In genomic region chr5:150361301-150361700, GRCh38 we compare ENCODE assay signal across 16 cellular contexts. TPM values are rescaled to one million over a fixed set of nuclear protein-coding genes. Genes with fewer than 3 reads are reported as not detected.
DNase-seq lines count a peak whose midpoint lies in the region; ATAC-seq and TF ChIP-seq lines count a peak whose summit lies in the region.
"Had no signal": no experiment of that assay in that cellular context is flagged by ENCODE, and none has a peak within 500 bp of the region (broad histone marks: within the 10 kb centered on the region; RNA-seq: fewer than 3 reads in every experiment).

No MANE protein-coding gene starts in this region.

- peak overlapping the region; percentile 85 for H3K4me2 ChIP-seq in Karpas-422 (ENCODE audit: low read depth, low read length, poor library complexity, severe bottlenecking)
- no peak overlapping the region for H3K4me2 ChIP-seq in neuronal stem cell (ENCODE audit: insufficient read depth, low read length, poor library complexity, severe bottlenecking)

- 88% methylated on average over 1 of the region's 1 CpG for WGBS in right lobe of liver (ENCODE audit: insufficient coverage, low coverage, low lambda C conversion rate, missing lambda C conversion rate)
- no CpG with 5 or more reads among the region's 1 CpG for WGBS in neuronal stem cell (ENCODE audit: extremely low coverage in 2 of 2, insufficient read length in 2 of 2, insufficient replicate concordance in 1 of 2), 2 donors

- H3K18ac ChIP-seq in neuronal stem cell (ENCODE audit: low read length) = no peak overlapping the region

- H3K36me3 ChIP-seq in Karpas-422 (ENCODE audit: insufficient read depth, low read length) = peaks cover 47% of the 10 kb centered on the region; the same call in 1 of the 2 replicates
- H3K36me3 ChIP-seq in upper lobe of right lung = peaks cover 55% of the 10 kb centered on the region
- peaks cover 0 to 49% (median 10%) of the 10 kb centered on the region in 4 donors for H3K36me3 ChIP-seq in right lobe of liver
- H3K36me3 ChIP-seq in neuronal stem cell (replicated peaks in 1 of 2; ENCODE audit: control insufficient read depth in 2 of 2, insufficient read depth in 2 of 2, low read length in 2 of 2) = peaks cover 34 to 71% of the 10 kb centered on the region in 2 donors

- peak overlapping the region; percentile 76 for H3K27ac ChIP-seq in Karpas-422 (ENCODE audit: low read length)
- H3K27ac ChIP-seq in upper lobe of right lung = no peak overlapping the region
- no peak overlapping the region for H3K27ac ChIP-seq in right lobe of liver
- H3K27ac ChIP-seq in neuronal stem cell (replicated peaks; ENCODE audit: low read length) = no peak overlapping the region
- H3K27ac ChIP-seq: brain microvascular endothelial cell, dorsolateral prefrontal cortex, parathyroid adenoma, VCaP had no signal

- H3K9ac ChIP-seq in Karpas-422 (ENCODE audit: low read length) = peak overlapping the region; percentile 52; the same call in 1 of the 2 replicates
- no peak overlapping the region for H3K9ac ChIP-seq in neuronal stem cell (ENCODE audit: low read depth, low read length, poor library complexity)
- H3K9ac ChIP-seq: parathyroid adenoma had no signal

- DNase-seq in GM12864 (ENCODE audit: low read depth) (peak; percentile 70), Karpas-422 (peak; percentile 81), upper lobe of right lung (no peak), right lobe of liver (no peak), neuronal stem cell (ENCODE audit: low spot score) (no peak)
- DNase-seq in effector CD8-positive, alpha-beta T cell (lab: John Stamatoyannopoulos, UW) = no peak
- DNase-seq: activated naive CD4-positive, alpha-beta T cell treated with anti-CD3 and anti-CD28 coated beads, Interleukin-2, amount 10 ng/mL, durations not matched to agents 7 days and 5 days; brain microvascular endothelial cell; dorsolateral prefrontal cortex; hypothalamus; NCI-H1092 treated with DMSO at 0.1 percent for 48 hours; PC-3 had no signal

- intact Hi-C loops in upper lobe of right lung (cut with DNase I) (no loop called here), right lobe of liver (cut with DNase I) (no loop called here)

- H3K4me3 ChIP-seq in GM12864 (ENCODE audit: low read depth, low read length) (no peak overlapping the region), Karpas-422 (ENCODE audit: low read length) (0 out of 2 replicates have a peak overlapping the region, but pooled peaks have one; percentile 27), upper lobe of right lung (no peak overlapping the region), right lobe of liver (no peak overlapping the region), neuronal stem cell (ENCODE audit: low read length in 2 of 2) (no peak overlapping the region)
- H3K4me3 ChIP-seq: dorsolateral prefrontal cortex had no signal

- no peak for TF ChIP-seq POLR2A in right lobe of liver (IDR thresholded peaks at IDR 0.05)

- TF ChIP-seq CTCF in GM12864 (IDR thresholded peaks at IDR 0.05; ENCODE audit: low read depth, low read length, missing control alignments) = no peak
- TF ChIP-seq CTCF in upper lobe of right lung (IDR thresholded peaks at IDR 0.05) = no peak
- TF ChIP-seq CTCF in right lobe of liver (IDR thresholded peaks at IDR 0.05) = no peak

- H3K79me1 ChIP-seq in neuronal stem cell (ENCODE audit: low read depth, low read length) = peaks cover 6% of the 10 kb centered on the region

- H2BK120ac ChIP-seq in neuronal stem cell (ENCODE audit: low read depth, low read length) = no peak overlapping the region

- no peak overlapping the region for H3K14ac ChIP-seq in neuronal stem cell (ENCODE audit: low read length)

- no peak overlapping the region for H2AK5ac ChIP-seq in neuronal stem cell (ENCODE audit: low read depth, low read length)

- no peaks in the 10 kb centered on the region for H3K9me2 ChIP-seq in Karpas-422 (replicated peaks; ENCODE audit: insufficient read depth, low read length)

- H4K8ac ChIP-seq in neuronal stem cell (ENCODE audit: low read depth, low read length) = no peak overlapping the region

- H4K20me1 ChIP-seq in Karpas-422 (ENCODE audit: insufficient read depth, low read depth, low read length) = peaks cover 24% of the 10 kb centered on the region

- peak; percentile 45 for ATAC-seq in GM19351 (IDR thresholded peaks at IDR 0.05; ENCODE audit: unreplicated experiment)
- peak; percentile 31 for ATAC-seq in HG02759 (IDR thresholded peaks at IDR 0.05; ENCODE audit: unreplicated experiment)
- no peak for ATAC-seq in upper lobe of right lung
- no peak for ATAC-seq in right lobe of liver
- ATAC-seq: PC-3 had no signal

- no peak overlapping the region for H2BK15ac ChIP-seq in neuronal stem cell (ENCODE audit: low read length)

- H4K91ac ChIP-seq in neuronal stem cell (ENCODE audit: low read depth, low read length, poor library complexity) = no peak overlapping the region

- H2AFZ ChIP-seq in Karpas-422 (ENCODE audit: low read length) (no peak overlapping the region), neuronal stem cell (ENCODE audit: low read length) (no peak overlapping the region)
- H2AFZ ChIP-seq: parathyroid adenoma had no signal

- H3K79me2 ChIP-seq in Karpas-422 (ENCODE audit: low read length) = peaks cover 57% of the 10 kb centered on the region

- H3K23ac ChIP-seq in neuronal stem cell (ENCODE audit: low read depth, low read length, poor library complexity) = no peak overlapping the region

- H3K4ac ChIP-seq in neuronal stem cell (ENCODE audit: low read length) = no peak overlapping the region

- H3K4me1 ChIP-seq in Karpas-422 (ENCODE audit: low read length) (peaks cover 43% of the 10 kb centered on the region), upper lobe of right lung (peaks cover 13% of the 10 kb centered on the region), right lobe of liver (peaks cover 0 to 17% (median under 1%) of the 10 kb centered on the region in 4 donors), neuronal stem cell (ENCODE audit: control insufficient read depth in 2 of 2, insufficient read depth in 1 of 2, low read depth in 1 of 2, low read length in 2 of 2) (peaks cover 6 to 7% of the 10 kb centered on the region in 2 donors)

- H2BK12ac ChIP-seq in neuronal stem cell (ENCODE audit: low read length) = no peak overlapping the region

- H3K27me3 ChIP-seq in Karpas-422 (ENCODE audit: low read length) = no peaks in the 10 kb centered on the region
- H3K27me3 ChIP-seq in upper lobe of right lung = no peaks in the 10 kb centered on the region
- no peaks in the 10 kb centered on the region for H3K27me3 ChIP-seq in right lobe of liver
- no peaks in the 10 kb centered on the region for H3K27me3 ChIP-seq in neuronal stem cell (ENCODE audit: control insufficient read depth in 3 of 3, insufficient read depth in 3 of 3, low read depth in 1 of 3, low read length in 3 of 3)
- H3K27me3 ChIP-seq: brain microvascular endothelial cell, dorsolateral prefrontal cortex had no signal

- H2BK5ac ChIP-seq in neuronal stem cell (ENCODE audit: low read length) = no peak overlapping the region

- no peaks in the 10 kb centered on the region for H3K9me3 ChIP-seq in Karpas-422 (ENCODE audit: low read length)
- H3K9me3 ChIP-seq in upper lobe of right lung = no peaks in the 10 kb centered on the region
- no peaks in the 10 kb centered on the region for H3K9me3 ChIP-seq in right lobe of liver
- no peaks in the 10 kb centered on the region for H3K9me3 ChIP-seq in neuronal stem cell (replicated peaks in 1 of 2; ENCODE audit: control insufficient read depth in 2 of 2, insufficient read depth in 1 of 2, low read depth in 1 of 2, low read length in 2 of 2)

RNA-seq across cellular contexts. Expression of gene TCOF1, which starts 3.8 kb away (rescaled TPM):
- total RNA-seq in Karpas-422 (2014; rRNA removed; shearing (Covaris generic); ENCODE audit: low replicate concordance) = 23.0 and 42.6 TPM in 2 replicates
- total RNA-seq in upper lobe of right lung = 31.1 TPM
- total RNA-seq in right lobe of liver = 10 to 100 TPM in 2 of 6 experiments, 1 to 10 TPM in 4; 6.7 to 12.0 (median 8.9) TPM
- 32.1 TPM for polyA plus RNA-seq in neuronal stem cell (2013, experiment 1 of 2)
- polyA plus RNA-seq in neuronal stem cell (2013, experiment 2 of 2) = 32.7 TPM

RNA-seq across cellular contexts. Expression of gene CD74, which starts 51.4 kb away (rescaled TPM):
- total RNA-seq in Karpas-422 (2014; rRNA removed; shearing (Covaris generic); ENCODE audit: low replicate concordance) = 5,756 and 8,933 TPM in 2 replicates
- total RNA-seq in upper lobe of right lung (2,961 TPM), right lobe of liver (100 to 1,000 TPM in 5 of 6 experiments, 10 to 100 TPM in 1; 68.4 to 549 (median 211) TPM)
- polyA plus RNA-seq in neuronal stem cell (2013, experiment 1 of 2) = 61.0 TPM
- polyA plus RNA-seq in neuronal stem cell (2013, experiment 2 of 2) = 61.3 TPM

RNA-seq across cellular contexts. Expression of gene ARSI, which starts 58.6 kb away (rescaled TPM):
- not detected in 2 replicates for total RNA-seq in Karpas-422 (2014; rRNA removed; shearing (Covaris generic); ENCODE audit: low replicate concordance)
- total RNA-seq in upper lobe of right lung (4.0 TPM), right lobe of liver (under 1 TPM in 5 of 6 experiments, not detected in 1; 0.06 to 0.51 (median 0.20) TPM)
- 2.6 TPM for polyA plus RNA-seq in neuronal stem cell (2013, experiment 1 of 2)
- polyA plus RNA-seq in neuronal stem cell (2013, experiment 2 of 2) = 2.5 TPM

Comparison
In these comparisons a context has a peak if more than half of its experiments do, and no peak if none do; other contexts are left out.
1. DNase-seq: peak in GM12864 (single experiment) and Karpas-422 (single experiment); none in upper lobe of right lung (single experiment), right lobe of liver (0 of 3), effector CD8-positive, alpha-beta T cell (single experiment) and neuronal stem cell (single experiment).
2. ATAC-seq: peak in GM19351 (single experiment) and HG02759 (single experiment); none in upper lobe of right lung (single experiment) and right lobe of liver (0 of 4).